ENCODE assay signal across 14 cellular contexts in genomic region chr1:116258668-116259419, GRCh38.
"Had no signal": no experiment of that assay in that cellular context is flagged by ENCODE, and none has a peak within 500 bp of the region (broad histone marks: within the 10 kb centered on the region; RNA-seq: fewer than 3 reads in every experiment).

No MANE protein-coding gene starts in this region.

- H3K36me3 ChIP-seq: gastrocnemius medialis, left ventricle myocardium inferior, right atrium auricular region, thoracic aorta had no signal

- H3K27ac ChIP-seq: gastrocnemius medialis, left ventricle myocardium inferior, right atrium auricular region, thoracic aorta had no signal

- H3K9me3 Mint-ChIP-seq: activated naive CD4-positive, alpha-beta T cell treated with anti-CD3 and anti-CD28 coated beads for 36 hours; memory B cell; neural crest cell; T-cell had no signal

- H3K4me1 ChIP-seq: gastrocnemius medialis, right atrium auricular region had no signal

- H3K27me3 Mint-ChIP-seq: activated CD4-positive, alpha-beta T cell treated with anti-CD3 and anti-CD28 coated beads, Interleukin-2, amount 10 ng/mL, durations not matched to agents 24 days and 14 days; T-cell had no signal

- H3K4me3 ChIP-seq: gastrocnemius medialis, left ventricle myocardium inferior, right atrium auricular region, thoracic aorta had no signal

- H3K27ac Mint-ChIP-seq: activated CD4-positive, alpha-beta T cell treated with anti-CD3 and anti-CD28 coated beads, Interleukin-2, amount 10 ng/mL, durations not matched to agents 24 days and 14 days; activated naive CD4-positive, alpha-beta T cell treated with anti-CD3 and anti-CD28 coated beads for 36 hours; memory B cell; T-cell had no signal

- H3K27me3 ChIP-seq: gastrocnemius medialis, right atrium auricular region had no signal

- H3K4me3 Mint-ChIP-seq: activated CD4-positive, alpha-beta T cell treated with anti-CD3 and anti-CD28 coated beads, Interleukin-2, amount 10 ng/mL, durations not matched to agents 24 days and 14 days; activated naive CD4-positive, alpha-beta T cell treated with anti-CD3 and anti-CD28 coated beads for 36 hours; memory B cell; neural crest cell; T-cell had no signal

- DNase-seq: activated CD4-positive, alpha-beta T cell treated with anti-CD3 and anti-CD28 coated beads, Interleukin-2, amount 10 ng/mL, durations not matched to agents 24 days and 14 days; activated naive CD4-positive, alpha-beta T cell treated with anti-CD3 and anti-CD28 coated beads for 36 hours; cerebellar nuclear complex; effector CD4-positive, alpha-beta T cell; gastrocnemius medialis; head of caudate nucleus; kidney; left ventricle myocardium inferior; stimulated activated CD4-positive, alpha-beta T cell treated with anti-CD3 and anti-CD28 coated beads, Interleukin-2, amount 100 ng/mL, for 48 hours; T-cell had no signal

- H3K9me3 ChIP-seq: gastrocnemius medialis, left ventricle myocardium inferior, right atrium auricular region, thoracic aorta had no signal

- ATAC-seq: gastrocnemius medialis, T-cell had no signal

- H3K36me3 Mint-ChIP-seq: memory B cell, T-cell had no signal
